26 cellular contexts compared by ENCODE assay signal in genomic region chr4:8294036-8294435, GRCh38. TPM values are rescaled to one million over a fixed set of nuclear protein-coding genes. Genes with fewer than 3 reads are reported as not detected.
"Had no signal": no experiment of that assay in that cellular context is flagged by ENCODE, and none has a peak within 500 bp of the region (broad histone marks: within the 10 kb centered on the region; RNA-seq: fewer than 3 reads in every experiment).

No MANE protein-coding gene starts in this region.

- DNase-seq: activated CD4-positive, alpha-beta T cell treated with anti-CD3 and anti-CD28 coated beads, Interleukin-2, amount 10 ng/mL, durations not matched to agents 7 days and 5 days; activated CD4-positive, CD25-positive, alpha-beta regulatory T cell treated with anti-CD3 and anti-CD28 coated beads, Interleukin-2, amount 50 U/mL, for 72 hours; activated CD8-positive, alpha-beta memory T cell treated with anti-CD3 and anti-CD28 coated beads, Interleukin-2, amount 10 ng/mL, durations not matched to agents 7 days and 5 days; activated CD8-positive, alpha-beta T cell treated with anti-CD3 and anti-CD28 coated beads for 36 hours; activated gamma-delta T cell; activated T-cell treated with anti-CD3 and anti-CD28 coated beads for 4 hours; brain microvascular endothelial cell; central memory CD4-positive, alpha-beta T cell; effector memory CD8-positive, alpha-beta T cell; islet precursor cell; mammary epithelial cell; stimulated activated CD4-positive, alpha-beta T cell treated with anti-CD3 and anti-CD28 coated beads, Interleukin-4, amount 100 ng/mL, for 24 hours; stimulated activated naive CD4-positive, alpha-beta T cell treated with Interleukin-2 at 50 U/mL for 16 hours; T-cell; upper lobe of left lung; WERI-Rb-1 had no signal

- H3K9ac ChIP-seq: neural progenitor cell had no signal

- H3K4me1 Mint-ChIP-seq: activated CD4-positive, alpha-beta T cell treated with anti-CD3 and anti-CD28 coated beads, Interleukin-2, amount 10 ng/mL, durations not matched to agents 7 days and 5 days; activated CD8-positive, alpha-beta memory T cell treated with anti-CD3 and anti-CD28 coated beads, Interleukin-2, amount 10 ng/mL, durations not matched to agents 7 days and 5 days; neural progenitor cell; T-cell had no signal

- H3K4me3 Mint-ChIP-seq: activated CD4-positive, alpha-beta T cell treated with anti-CD3 and anti-CD28 coated beads, Interleukin-2, amount 10 ng/mL, durations not matched to agents 7 days and 5 days; activated CD8-positive, alpha-beta memory T cell treated with anti-CD3 and anti-CD28 coated beads, Interleukin-2, amount 10 ng/mL, durations not matched to agents 7 days and 5 days; activated CD8-positive, alpha-beta T cell treated with anti-CD3 and anti-CD28 coated beads for 36 hours; activated T-helper 1 cell treated with anti-CD3 and anti-CD28 coated beads, Interleukin-12 subunit alpha, Interleukin-12 subunit beta, Interleukin-2, Interleukin-4 antibody, amounts not matched to agents 30 ng/mL and 10 ng/mL and 1 ng/mL, durations not matched to agents 14 hours and 24 hours and 36 hours; effector memory CD8-positive, alpha-beta T cell; mesothelial cell of epicardium; naive thymus-derived CD8-positive, alpha-beta T cell; neural progenitor cell; T-cell; T-helper 2 cell treated with Interferon-gamma antibody and Interleukin-4, amounts not matched to agents 5 μg/mL and 100 μg/mL, for 36 hours had no signal

- H3K9me3 ChIP-seq: ascending aorta, esophagus muscularis mucosa, upper lobe of left lung had no signal

- H3K27ac ChIP-seq: ascending aorta, brain microvascular endothelial cell, dorsolateral prefrontal cortex, esophagus muscularis mucosa, neural progenitor cell, upper lobe of left lung, WERI-Rb-1 had no signal

- H3K27ac Mint-ChIP-seq: activated CD4-positive, alpha-beta T cell treated with anti-CD3 and anti-CD28 coated beads, Interleukin-2, amount 10 ng/mL, durations not matched to agents 7 days and 5 days; activated CD8-positive, alpha-beta memory T cell treated with anti-CD3 and anti-CD28 coated beads, Interleukin-2, amount 10 ng/mL, durations not matched to agents 7 days and 5 days; activated CD8-positive, alpha-beta T cell treated with anti-CD3 and anti-CD28 coated beads for 36 hours; effector memory CD8-positive, alpha-beta T cell; mesothelial cell of epicardium; naive thymus-derived CD8-positive, alpha-beta T cell; neural progenitor cell; T-cell; T-helper 2 cell treated with Interferon-gamma antibody and Interleukin-4, amounts not matched to agents 5 μg/mL and 100 μg/mL, for 36 hours had no signal

- H3K36me3 Mint-ChIP-seq: activated CD8-positive, alpha-beta memory T cell treated with anti-CD3 and anti-CD28 coated beads, Interleukin-2, amount 10 ng/mL, durations not matched to agents 7 days and 5 days; activated naive CD4-positive, alpha-beta T cell treated with anti-CD3 and anti-CD28 coated beads, Interleukin-2, amount 50 U/mL, for 72 hours; neural progenitor cell; T-cell had no signal

- H3K27me3 Mint-ChIP-seq: activated CD4-positive, alpha-beta T cell treated with anti-CD3 and anti-CD28 coated beads, Interleukin-2, amount 10 ng/mL, durations not matched to agents 7 days and 5 days; activated CD8-positive, alpha-beta T cell treated with anti-CD3 and anti-CD28 coated beads for 36 hours had no signal

- ATAC-seq: activated CD8-positive, alpha-beta memory T cell treated with anti-CD3 and anti-CD28 coated beads, Interleukin-2, amount 10 ng/mL, durations not matched to agents 7 days and 5 days; activated CD8-positive, alpha-beta T cell treated with anti-CD3 and anti-CD28 coated beads for 36 hours; activated naive CD4-positive, alpha-beta T cell treated with anti-CD3 and anti-CD28 coated beads, Interleukin-2, amount 50 U/mL, for 72 hours; effector memory CD8-positive, alpha-beta T cell; naive thymus-derived CD8-positive, alpha-beta T cell; SK-N-SH treated with all-trans-retinoic acid at 6 μM for 48 hours; T-cell had no signal

- H3K27me3 ChIP-seq: ascending aorta, brain microvascular endothelial cell, dorsolateral prefrontal cortex, esophagus muscularis mucosa, neural progenitor cell, upper lobe of left lung had no signal

- H3K9me3 Mint-ChIP-seq: activated CD8-positive, alpha-beta T cell treated with anti-CD3 and anti-CD28 coated beads for 36 hours had no signal

- H3K36me3 ChIP-seq: ascending aorta, brain microvascular endothelial cell, neural progenitor cell, WERI-Rb-1 had no signal

- H3K4me3 ChIP-seq: ascending aorta, dorsolateral prefrontal cortex, esophagus muscularis mucosa, neural progenitor cell, upper lobe of left lung had no signal

- H3K4me1 ChIP-seq: ascending aorta, esophagus muscularis mucosa, neural progenitor cell, upper lobe of left lung had no signal

RNA-seq across cellular contexts. Expression of gene HTRA3, which starts 24.5 kb away (rescaled TPM):
- total RNA-seq: activated CD4-positive, alpha-beta T cell treated with anti-CD3 and anti-CD28 coated beads, Interleukin-2, amount 10 ng/mL, durations not matched to agents 7 days and 5 days; activated CD8-positive, alpha-beta memory T cell treated with anti-CD3 and anti-CD28 coated beads, Interleukin-2, amount 10 ng/mL, durations not matched to agents 7 days and 5 days; activated naive CD4-positive, alpha-beta T cell treated with anti-CD3 and anti-CD28 coated beads, Interleukin-2, amount 50 U/mL, for 72 hours; activated T-helper 1 cell treated with anti-CD3 and anti-CD28 coated beads, Interleukin-12 subunit alpha, Interleukin-12 subunit beta, Interleukin-2, Interleukin-4 antibody, amounts not matched to agents 30 ng/mL and 10 ng/mL and 1 ng/mL, durations not matched to agents 14 hours and 24 hours and 36 hours; naive thymus-derived CD8-positive, alpha-beta T cell had no signal
- polyA plus RNA-seq: mammary epithelial cell; naive thymus-derived CD8-positive, alpha-beta T cell had no signal
